8 cellular contexts compared by ENCODE assay signal in genomic region chr22:23838686-23839468, GRCh38. TPM values are rescaled to one million over a fixed set of nuclear protein-coding genes. Genes with fewer than 3 reads are reported as not detected.
DNase-seq lines count a peak whose midpoint lies in the region; ATAC-seq and TF ChIP-seq lines count a peak whose summit lies in the region.

Gene DERL3 (minus strand): TSS chr22:23839006. CDS start chr22:23838987, 19 bp downstream.

- ATAC-seq in HG02678 (IDR thresholded peaks at IDR 0.05; ENCODE audit: unreplicated experiment) (peak; percentile 87), left ventricle myocardium superior (peak; percentile 58)

- DNase-seq in NCI-H1436 (lab: John Stamatoyannopoulos, UW) (peak; percentile 97), amygdala (lab: John Stamatoyannopoulos, UW) (peak; percentile 29 to 97 (median 90)), left ventricle myocardium superior (peak; percentile 98), progenitor cell of endocrine pancreas (ENCODE audit: low spot score, unreplicated experiment) (peak; percentile 86), ureter (ENCODE audit: low spot score) (peak; percentile 97)

- H3K4me1 Mint-ChIP-seq in T-helper 1 cell treated with Interleukin-12 subunit alpha and Interleukin-12 subunit beta and Interleukin-4 antibody, amounts not matched to agents 30 μg/mL and 1 μg/mL, for 36 hours (ENCODE audit: low read depth) = peaks cover 17% of the 10 kb centered on the region
- H3K4me1 Mint-ChIP-seq in progenitor cell of endocrine pancreas (ENCODE audit: low read depth) = peaks cover 8% of the 10 kb centered on the region

- TF ChIP-seq POLR2A in GM10847 (IDR thresholded peaks at IDR 0.05; ENCODE audit: extremely low read depth, insufficient read length) = peak; percentile 21

- H3K4me3 Mint-ChIP-seq in T-helper 1 cell treated with Interleukin-12 subunit alpha and Interleukin-12 subunit beta and Interleukin-4 antibody, amounts not matched to agents 30 μg/mL and 1 μg/mL, for 36 hours = peak within 1 kb of the TSS; percentile 96
- H3K4me3 Mint-ChIP-seq in progenitor cell of endocrine pancreas (ENCODE audit: low read depth) = peak within 1 kb of the TSS; percentile 78

- no peak for TF ChIP-seq CTCF in progenitor cell of endocrine pancreas (IDR thresholded peaks at IDR 0.05; ENCODE audit: unreplicated experiment)

- peaks cover 9% of the 10 kb centered on the region for H3K27me3 Mint-ChIP-seq in T-helper 1 cell treated with Interleukin-12 subunit alpha and Interleukin-12 subunit beta and Interleukin-4 antibody, amounts not matched to agents 30 μg/mL and 1 μg/mL, for 36 hours (ENCODE audit: low read depth)
- H3K27me3 Mint-ChIP-seq in progenitor cell of endocrine pancreas = peaks cover 26% of the 10 kb centered on the region

- intact Hi-C loops in left ventricle myocardium superior (cut with micrococcal nuclease) = no loop called here

- peaks cover 2% of the 10 kb centered on the region for H3K36me3 Mint-ChIP-seq in T-helper 1 cell treated with Interleukin-12 subunit alpha and Interleukin-12 subunit beta and Interleukin-4 antibody, amounts not matched to agents 30 μg/mL and 1 μg/mL, for 36 hours (ENCODE audit: low read depth)
- peaks cover 8% of the 10 kb centered on the region for H3K36me3 Mint-ChIP-seq in progenitor cell of endocrine pancreas (ENCODE audit: insufficient read depth)

- peak within 1 kb of the TSS; percentile 93 for H3K27ac Mint-ChIP-seq in T-helper 1 cell treated with Interleukin-12 subunit alpha and Interleukin-12 subunit beta and Interleukin-4 antibody, amounts not matched to agents 30 μg/mL and 1 μg/mL, for 36 hours
- H3K27ac Mint-ChIP-seq in progenitor cell of endocrine pancreas = peak within 1 kb of the TSS; percentile 86

- no peaks in the 10 kb centered on the region for H3K9me3 Mint-ChIP-seq in T-helper 1 cell treated with Interleukin-12 subunit alpha and Interleukin-12 subunit beta and Interleukin-4 antibody, amounts not matched to agents 30 μg/mL and 1 μg/mL, for 36 hours
- no peaks in the 10 kb centered on the region for H3K9me3 Mint-ChIP-seq in progenitor cell of endocrine pancreas (ENCODE audit: low read depth)

RNA-seq across cellular contexts. Expression of gene DERL3, which starts in this region (rescaled TPM):
- total RNA-seq in left ventricle myocardium superior = 2.1 TPM
- total RNA-seq in progenitor cell of endocrine pancreas = 1.5 and 2.8 TPM in 2 replicates
- total RNA-seq in ureter = 11.4 TPM

Comparison
In these comparisons a context has a peak if more than half of its experiments do, and no peak if none do; other contexts are left out.
1. Peak in every context shown above with its lines: DNase-seq and ATAC-seq.